In genomic region chr3:137845161-137845560, GRCh38 we compare ENCODE assay signal across 30 cellular contexts.
"Had no signal": no experiment of that assay in that cellular context is flagged by ENCODE, and none has a peak within 500 bp of the region (broad histone marks: within the 10 kb centered on the region; RNA-seq: fewer than 3 reads in every experiment).

No MANE protein-coding gene starts in this region.

- H3K4me1 ChIP-seq: gastroesophageal sphincter, parathyroid adenoma, right atrium auricular region, stomach, suprapubic skin, tibial artery had no signal

- H3K9me3 ChIP-seq: gastroesophageal sphincter, right atrium auricular region, stomach, suprapubic skin, tibial artery had no signal

- H3K4me3 ChIP-seq: coronary artery, gastroesophageal sphincter, right atrium auricular region, smooth muscle cell, stomach, suprapubic skin, tibial artery had no signal

- H3K27ac Mint-ChIP-seq: activated B cell treated with CpG ODN at 0.5 μM for 24 hours; activated CD8-positive, alpha-beta T cell treated with anti-CD3 and anti-CD28 coated beads for 36 hours; activated T-helper 17 cell treated with anti-CD3 and anti-CD28 coated beads, Interleukin-2, amount 50 U/mL, for 72 hours; effector memory CD8-positive, alpha-beta T cell; memory B cell; naive thymus-derived CD4-positive, alpha-beta T cell; stimulated activated memory B cell treated with anti-CD40 and anti-IgM and Interleukin-4, amounts not matched to agents 10 μg/mL and 1 μg/mL and 100 μg/mL, for 72 hours had no signal

- H2AFZ ChIP-seq: parathyroid adenoma had no signal

- H3K36me3 Mint-ChIP-seq: memory B cell; naive thymus-derived CD4-positive, alpha-beta T cell; stimulated activated memory B cell treated with anti-CD40 and anti-IgM and Interleukin-4, amounts not matched to agents 10 μg/mL and 1 μg/mL and 100 μg/mL, for 72 hours had no signal

- H3K27ac ChIP-seq: brain microvascular endothelial cell, coronary artery, gastroesophageal sphincter, parathyroid adenoma, right atrium auricular region, stomach, suprapubic skin, tibial artery had no signal

- H3K4me2 ChIP-seq: smooth muscle cell had no signal

- H3K4me1 Mint-ChIP-seq: activated B cell treated with CpG ODN at 0.5 μM for 24 hours; activated T-helper 17 cell treated with anti-CD3 and anti-CD28 coated beads, Interleukin-2, amount 50 U/mL, for 72 hours; memory B cell; neural crest cell; stimulated activated memory B cell treated with anti-CD40 and anti-IgM and Interleukin-4, amounts not matched to agents 10 μg/mL and 1 μg/mL and 100 μg/mL, for 72 hours had no signal

- H3K27me3 ChIP-seq: brain microvascular endothelial cell, right atrium auricular region had no signal

- H3K4me3 Mint-ChIP-seq: activated B cell treated with CpG ODN at 0.5 μM for 24 hours; activated CD8-positive, alpha-beta T cell treated with anti-CD3 and anti-CD28 coated beads for 36 hours; activated T-cell treated with anti-CD3 and anti-CD28 coated beads, Interleukin-2, amount 50 U/mL, for 4 hours; activated T-helper 17 cell treated with anti-CD3 and anti-CD28 coated beads, Interleukin-2, amount 50 U/mL, for 72 hours; effector memory CD8-positive, alpha-beta T cell; memory B cell; naive thymus-derived CD4-positive, alpha-beta T cell; neural crest cell; stimulated activated memory B cell treated with anti-CD40 and anti-IgM and Interleukin-4, amounts not matched to agents 10 μg/mL and 1 μg/mL and 100 μg/mL, for 72 hours had no signal

- H3K36me3 ChIP-seq: brain microvascular endothelial cell, gastroesophageal sphincter, right atrium auricular region, stomach, suprapubic skin, tibial artery had no signal

- H3K9me3 Mint-ChIP-seq: activated B cell treated with CpG ODN at 0.5 μM for 24 hours; activated CD8-positive, alpha-beta T cell treated with anti-CD3 and anti-CD28 coated beads for 36 hours; activated T-cell treated with anti-CD3 and anti-CD28 coated beads, Interleukin-2, amount 50 U/mL, for 4 hours; activated T-helper 17 cell treated with anti-CD3 and anti-CD28 coated beads, Interleukin-2, amount 50 U/mL, for 72 hours; effector memory CD8-positive, alpha-beta T cell; memory B cell; neural crest cell; stimulated activated memory B cell treated with anti-CD40 and anti-IgM and Interleukin-4, amounts not matched to agents 10 μg/mL and 1 μg/mL and 100 μg/mL, for 72 hours had no signal

- H3K79me2 ChIP-seq: parathyroid adenoma had no signal

- DNase-seq: activated B cell treated with CpG ODN at 0.5 μM for 24 hours; activated CD4-positive, alpha-beta T cell treated with anti-CD3 and anti-CD28 coated beads, Interleukin-2, amount 50 U/mL, for 1 hour; activated CD8-positive, alpha-beta T cell treated with anti-CD3 and anti-CD28 coated beads for 36 hours; activated gamma-delta T cell treated with Interleukin-2 at 50 U/mL for 16 hours; activated naive CD4-positive, alpha-beta T cell treated with anti-CD3 and anti-CD28 coated beads, Interleukin-2, amount 50 U/mL, for 16 hours; activated T-cell treated with anti-CD3 and anti-CD28 coated beads, Interleukin-2, amount 50 U/mL, for 4 hours; amniotic stem cell; brain microvascular endothelial cell; effector memory CD8-positive, alpha-beta T cell; erythroblast; hippocampal formation; left colon; midbrain; naive thymus-derived CD4-positive, alpha-beta T cell; occipital lobe; stimulated activated CD4-positive, alpha-beta T cell treated with anti-CD3 and anti-CD28 coated beads, Interleukin-1b, Interleukin-23, amount 100 ng/mL, for 48 hours; stimulated activated CD4-positive, alpha-beta T cell treated with anti-CD3 and anti-CD28 coated beads, Interleukin-4, amount 100 ng/mL, for 4 hours; stimulated activated CD8-positive, alpha-beta memory T cell treated with anti-CD3 and anti-CD28 coated beads, Interleukin-4, amount 100 ng/mL, for 48 hours; stomach; tibial artery had no signal

- ATAC-seq: activated CD8-positive, alpha-beta T cell treated with anti-CD3 and anti-CD28 coated beads for 36 hours; activated T-cell treated with anti-CD3 and anti-CD28 coated beads, Interleukin-2, amount 50 U/mL, for 4 hours; activated T-helper 17 cell treated with anti-CD3 and anti-CD28 coated beads, Interleukin-2, amount 50 U/mL, for 72 hours; effector memory CD8-positive, alpha-beta T cell; gastroesophageal sphincter; left colon; naive thymus-derived CD4-positive, alpha-beta T cell; stimulated activated memory B cell treated with anti-CD40 and anti-IgM and Interleukin-4, amounts not matched to agents 10 μg/mL and 1 μg/mL and 100 μg/mL, for 72 hours had no signal
